ENCODE assay signal across 2 cellular contexts in genomic region chrX:137031039-137031438, GRCh38.
TF ChIP-seq lines count a peak whose summit lies in the region.

No MANE protein-coding gene starts in this region.

TF ChIP-seq in SK-N-SH, 30 proteins besides CTCF, POLR2A, EP300 and RAD21:
- TF ChIP-seq, protein P1, sequence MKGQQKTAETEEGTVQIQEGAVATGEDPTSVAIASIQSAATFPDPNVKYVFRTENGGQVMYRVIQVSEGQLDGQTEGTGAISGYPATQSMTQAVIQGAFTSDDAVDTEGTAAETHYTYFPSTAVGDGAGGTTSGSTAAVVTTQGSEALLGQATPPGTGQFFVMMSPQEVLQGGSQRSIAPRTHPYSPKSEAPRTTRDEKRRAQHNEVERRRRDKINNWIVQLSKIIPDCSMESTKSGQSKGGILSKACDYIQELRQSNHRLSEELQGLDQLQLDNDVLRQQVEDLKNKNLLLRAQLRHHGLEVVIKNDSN (IDR thresholded peaks at IDR 0.05; ENCODE audit: borderline replicate concordance, low read depth), result no peak

TF ChIP-seq in SK-N-SH treated with all-trans-retinoic acid at 6 μM for 48 hours, 23 proteins besides CTCF, POLR2A, EP300 and RAD21:
- TF ChIP-seq ZC3H10 (CRISPR knock-in tag; IDR thresholded peaks at IDR 0.05) (no peak), TSHZ2 (CRISPR knock-in tag; IDR thresholded peaks at IDR 0.05) (no peak), ESRRG (CRISPR knock-in tag; IDR thresholded peaks at IDR 0.05) (no peak), PPARA (CRISPR knock-in tag; IDR thresholded peaks at IDR 0.05; ENCODE audit: borderline replicate concordance) (no peak)
TF ChIP-seq in SK-N-SH treated with all-trans-retinoic acid at 6 μM for 48 hours: peak in this region for 0.
